29 cellular contexts compared by ENCODE assay signal in the genomic region with DNA sequence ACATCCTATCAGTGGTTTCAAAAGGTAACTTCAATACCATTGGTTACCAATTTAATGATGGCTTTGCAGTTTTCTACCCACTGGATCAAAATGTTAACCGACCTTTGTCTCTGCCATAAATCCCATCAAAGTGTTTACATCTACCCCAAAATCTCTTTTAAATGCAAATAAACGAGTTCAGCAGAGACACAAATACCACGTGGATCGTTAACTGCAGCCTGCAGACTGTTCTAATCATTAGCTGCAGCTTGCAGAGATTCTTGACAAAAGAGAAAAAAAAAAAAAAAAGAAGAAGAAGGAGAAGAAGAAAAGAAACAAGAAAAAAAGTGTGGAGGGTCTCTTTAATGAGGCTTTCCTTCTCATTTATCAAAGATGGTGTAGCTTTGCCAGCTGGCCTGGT.
"Had no signal": no experiment of that assay in that cellular context is flagged by ENCODE, and none has a peak within 500 bp of the region (broad histone marks: within the 10 kb centered on the region; RNA-seq: fewer than 3 reads in every experiment).

No MANE protein-coding gene starts in this region.

- H3K27ac ChIP-seq: ovary, parathyroid adenoma, psoas muscle, right lobe of liver, sigmoid colon, suprapubic skin, testis, tibial artery, transverse colon, upper lobe of right lung, uterus had no signal

- H3K4me1 Mint-ChIP-seq: naive thymus-derived CD4-positive, alpha-beta T cell; natural killer cell; stimulated activated memory B cell treated with anti-CD40 and anti-IgM and Interleukin-4, amounts not matched to agents 10 μg/mL and 1 μg/mL and 100 μg/mL, for 72 hours; stimulated activated naive CD8-positive, alpha-beta T cell treated with anti-CD3 and anti-CD28 coated beads, Interleukin-15, amount 100 ng/mL, for 72 hours had no signal

- H3K27me3 ChIP-seq: ovary, right lobe of liver, sigmoid colon, suprapubic skin, testis, tibial artery, transverse colon, upper lobe of right lung, uterus had no signal

- H3K9ac ChIP-seq: parathyroid adenoma had no signal

- H3K27me3 Mint-ChIP-seq: progenitor cell of endocrine pancreas; stimulated activated memory B cell treated with anti-CD40 and anti-IgM and Interleukin-4, amounts not matched to agents 10 μg/mL and 1 μg/mL and 100 μg/mL, for 72 hours; stimulated activated naive CD8-positive, alpha-beta T cell treated with anti-CD3 and anti-CD28 coated beads, Interleukin-15, amount 100 ng/mL, for 72 hours had no signal

- H3K4me3 ChIP-seq: ovary, psoas muscle, right lobe of liver, sigmoid colon, suprapubic skin, testis, tibial artery, transverse colon, upper lobe of right lung, uterus had no signal

- H3K36me3 ChIP-seq: ovary, right lobe of liver, sigmoid colon, suprapubic skin, tibial artery, transverse colon, upper lobe of right lung, uterus had no signal

- H3K4me1 ChIP-seq: parathyroid adenoma, psoas muscle, right lobe of liver, sigmoid colon, suprapubic skin, testis, tibial artery, transverse colon, upper lobe of right lung, uterus had no signal

- H3K79me2 ChIP-seq: parathyroid adenoma had no signal

- H3K36me3 Mint-ChIP-seq: natural killer cell; stimulated activated memory B cell treated with anti-CD40 and anti-IgM and Interleukin-4, amounts not matched to agents 10 μg/mL and 1 μg/mL and 100 μg/mL, for 72 hours had no signal

- H2AFZ ChIP-seq: parathyroid adenoma had no signal

- H3K27ac Mint-ChIP-seq: naive thymus-derived CD4-positive, alpha-beta T cell; natural killer cell; stimulated activated memory B cell treated with anti-CD40 and anti-IgM and Interleukin-4, amounts not matched to agents 10 μg/mL and 1 μg/mL and 100 μg/mL, for 72 hours; stimulated activated naive CD8-positive, alpha-beta T cell treated with anti-CD3 and anti-CD28 coated beads, Interleukin-15, amount 100 ng/mL, for 72 hours; type B pancreatic cell had no signal

- H3K4me3 Mint-ChIP-seq: naive thymus-derived CD4-positive, alpha-beta T cell; natural killer cell; nephron; stimulated activated memory B cell treated with anti-CD40 and anti-IgM and Interleukin-4, amounts not matched to agents 10 μg/mL and 1 μg/mL and 100 μg/mL, for 72 hours; stimulated activated naive CD8-positive, alpha-beta T cell treated with anti-CD3 and anti-CD28 coated beads, Interleukin-15, amount 100 ng/mL, for 72 hours; type B pancreatic cell had no signal

- DNase-seq: naive thymus-derived CD4-positive, alpha-beta T cell; natural killer cell; occipital lobe; ovary; posterior cingulate gyrus; psoas muscle; right cardiac atrium; right lobe of liver; sigmoid colon; small intestine; stimulated activated CD4-positive, alpha-beta T cell treated with anti-CD3 and anti-CD28 coated beads, Interleukin-15, amount 100 ng/mL, for 24 hours; stimulated activated CD4-positive, alpha-beta T cell treated with anti-CD3 and anti-CD28 coated beads, Interleukin-2, amount 100 ng/mL, for 24 hours; stimulated activated CD4-positive, alpha-beta T cell treated with anti-CD3 and anti-CD28 coated beads, Interleukin-2, amount 100 ng/mL, for 48 hours; stimulated activated CD4-positive, alpha-beta T cell treated with anti-CD3 and anti-CD28 coated beads, Interleukin-4, amount 100 ng/mL, for 24 hours; stimulated activated naive CD4-positive, alpha-beta T cell; stimulated activated naive CD8-positive, alpha-beta T cell treated with anti-CD3 and anti-CD28 coated beads, Interleukin-15, amount 100 ng/mL, for 72 hours; stimulated activated naive CD8-positive, alpha-beta T cell treated with anti-CD3 and anti-CD28 coated beads, Interleukin-15, Interleukin-2, amounts not matched to agents 100 U/mL and 50 U/mL, for 24 hours; substantia nigra; testis; tibial artery; transverse colon; upper lobe of right lung; uterus had no signal

- H3K9me3 ChIP-seq: ovary, psoas muscle, right lobe of liver, testis, upper lobe of right lung, uterus had no signal

- ATAC-seq: naive thymus-derived CD4-positive, alpha-beta T cell; natural killer cell; psoas muscle; right cardiac atrium; stimulated activated memory B cell treated with anti-CD40 and anti-IgM and Interleukin-4, amounts not matched to agents 10 μg/mL and 1 μg/mL and 100 μg/mL, for 72 hours; stimulated activated naive CD8-positive, alpha-beta T cell treated with anti-CD3 and anti-CD28 coated beads, Interleukin-15, amount 100 ng/mL, for 72 hours; stimulated activated naive CD8-positive, alpha-beta T cell treated with anti-CD3 and anti-CD28 coated beads, Interleukin-15, Interleukin-2, amounts not matched to agents 100 U/mL and 50 U/mL, for 24 hours; upper lobe of right lung had no signal
